Comparison of ENCODE assay signal across 2 cellular contexts in the genomic region with DNA sequence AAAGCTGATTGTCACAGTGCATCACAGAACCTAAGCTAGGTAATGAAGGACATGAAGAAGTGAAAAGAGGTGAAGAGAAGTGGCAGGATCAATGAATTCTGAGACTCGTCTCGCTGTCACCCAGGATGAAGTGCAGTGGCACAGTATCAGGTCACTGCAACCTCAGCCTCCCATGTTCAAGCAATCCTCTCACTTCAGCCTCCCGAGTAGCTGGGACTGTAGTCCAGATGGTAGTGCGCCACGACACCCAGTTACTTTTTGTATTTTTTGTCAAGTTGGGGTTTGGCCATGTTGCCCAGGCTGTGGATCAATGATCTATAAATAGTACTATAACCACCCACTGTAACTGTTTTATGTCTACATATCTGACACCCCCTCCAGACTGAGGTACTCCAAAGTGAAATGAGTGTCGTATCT.
TF ChIP-seq lines count a peak whose summit lies in the region.

No MANE protein-coding gene starts in this region.

TF ChIP-seq in HEK293, 187 proteins besides CTCF, POLR2A, EP300 and RAD21:
- TF ChIP-seq KLF8 (tag by site-specific recombination; IDR thresholded peaks at IDR 0.05) (peak; percentile 35; the same call in 1 of the 2 replicates), ZNF426 (tag by site-specific recombination; IDR thresholded peaks at IDR 0.05) (no peak)
TF ChIP-seq in HEK293: peak in this region for 1.

TF ChIP-seq in K562, 482 proteins besides CTCF, POLR2A, EP300 and RAD21:
- TF ChIP-seq NFIX (CRISPR knock-in tag; IDR thresholded peaks at IDR 0.05; ENCODE audit: low read depth): no peak
- peak; percentile 67 for TF ChIP-seq RBM22 (IDR thresholded peaks at IDR 0.05; ENCODE audit: low read depth, low read length, poor library complexity, severe bottlenecking)
- TF ChIP-seq THRAP3 (IDR thresholded peaks at IDR 0.05; ENCODE audit: borderline replicate concordance): 0 out of 2 replicates have a peak, but pooled peaks have one; percentile 4
- no peak for TF ChIP-seq ZNF75A (CRISPR knock-in tag; IDR thresholded peaks at IDR 0.05)
- TF ChIP-seq, protein P1, sequence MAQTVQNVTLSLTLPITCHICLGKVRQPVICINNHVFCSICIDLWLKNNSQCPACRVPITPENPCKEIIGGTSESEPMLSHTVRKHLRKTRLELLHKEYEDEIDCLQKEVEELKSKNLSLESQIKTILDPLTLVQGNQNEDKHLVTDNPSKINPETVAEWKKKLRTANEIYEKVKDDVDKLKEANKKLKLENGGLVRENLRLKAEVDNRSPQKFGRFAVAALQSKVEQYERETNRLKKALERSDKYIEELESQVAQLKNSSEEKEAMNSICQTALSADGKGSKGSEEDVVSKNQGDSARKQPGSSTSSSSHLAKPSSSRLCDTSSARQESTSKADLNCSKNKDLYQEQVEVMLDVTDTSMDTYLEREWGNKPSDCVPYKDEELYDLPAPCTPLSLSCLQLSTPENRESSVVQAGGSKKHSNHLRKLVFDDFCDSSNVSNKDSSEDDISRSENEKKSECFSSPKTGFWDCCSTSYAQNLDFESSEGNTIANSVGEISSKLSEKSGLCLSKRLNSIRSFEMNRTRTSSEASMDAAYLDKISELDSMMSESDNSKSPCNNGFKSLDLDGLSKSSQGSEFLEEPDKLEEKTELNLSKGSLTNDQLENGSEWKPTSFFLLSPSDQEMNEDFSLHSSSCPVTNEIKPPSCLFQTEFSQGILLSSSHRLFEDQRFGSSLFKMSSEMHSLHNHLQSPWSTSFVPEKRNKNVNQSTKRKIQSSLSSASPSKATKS (CRISPR knock-in tag; IDR thresholded peaks at IDR 0.05): no peak
- no peak for TF ChIP-seq MEF2A (IDR thresholded peaks at IDR 0.05; ENCODE audit: control insufficient read depth, low read depth, low read length)
- 0 out of 2 replicates have a peak, but pooled peaks have one; percentile 8 for TF ChIP-seq FOXO4 (CRISPR knock-in tag; IDR thresholded peaks at IDR 0.05)
- TF ChIP-seq NFYB (IDR thresholded peaks at IDR 0.05; ENCODE audit: extremely low read depth, insufficient read length): no peak
- TF ChIP-seq LEF1 (IDR thresholded peaks at IDR 0.05): no peak
- no peak for TF ChIP-seq FOSL1 (tag; conservative IDR thresholded peaks at IDR 0.05)
- TF ChIP-seq ZNF561 (CRISPR knock-in tag; conservative IDR thresholded peaks at IDR 0.05): no peak
- 0 out of 2 replicates have a peak, but pooled peaks have one; percentile 45 for TF ChIP-seq ELF2 (CRISPR knock-in tag; IDR thresholded peaks at IDR 0.05)
- TF ChIP-seq DEAF1 (CRISPR knock-in tag; IDR thresholded peaks at IDR 0.05): 0 out of 2 replicates have a peak, but pooled peaks have one; percentile 19
- peak; percentile 13; the same call in 1 of the 2 replicates for TF ChIP-seq POLR2AphosphoS5 (IDR thresholded peaks at IDR 0.05; ENCODE audit: control insufficient read depth, insufficient read depth, low read depth, low read length)
- TF ChIP-seq CREBBP (IDR thresholded peaks at IDR 0.05; ENCODE audit: low read depth, low read length): no peak
- peak; percentile 66 for TF ChIP-seq POLR2G (IDR thresholded peaks at IDR 0.05; ENCODE audit: low read depth, low read length)
- TF ChIP-seq SUPT5H (IDR thresholded peaks at IDR 0.05): peak; percentile 62
- TF ChIP-seq CEBPZ (IDR thresholded peaks at IDR 0.05; ENCODE audit: borderline replicate concordance, low read depth, low read length): no peak
- TF ChIP-seq GABPB1 (CRISPR knock-in tag; IDR thresholded peaks at IDR 0.05): peak; percentile 42; the same call in 1 of the 2 replicates
- TF ChIP-seq ZNF717 (CRISPR knock-in tag; IDR thresholded peaks at IDR 0.05): 0 out of 2 replicates have a peak, but pooled peaks have one; percentile 23
- TF ChIP-seq ERF (CRISPR knock-in tag; IDR thresholded peaks at IDR 0.05): 0 out of 2 replicates have a peak, but pooled peaks have one; percentile 18
- TF ChIP-seq, protein P2, sequence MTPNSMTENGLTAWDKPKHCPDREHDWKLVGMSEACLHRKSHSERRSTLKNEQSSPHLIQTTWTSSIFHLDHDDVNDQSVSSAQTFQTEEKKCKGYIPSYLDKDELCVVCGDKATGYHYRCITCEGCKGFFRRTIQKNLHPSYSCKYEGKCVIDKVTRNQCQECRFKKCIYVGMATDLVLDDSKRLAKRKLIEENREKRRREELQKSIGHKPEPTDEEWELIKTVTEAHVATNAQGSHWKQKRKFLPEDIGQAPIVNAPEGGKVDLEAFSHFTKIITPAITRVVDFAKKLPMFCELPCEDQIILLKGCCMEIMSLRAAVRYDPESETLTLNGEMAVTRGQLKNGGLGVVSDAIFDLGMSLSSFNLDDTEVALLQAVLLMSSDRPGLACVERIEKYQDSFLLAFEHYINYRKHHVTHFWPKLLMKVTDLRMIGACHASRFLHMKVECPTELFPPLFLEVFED (CRISPR knock-in tag; conservative IDR thresholded peaks at IDR 0.05): 0 out of 2 replicates have a peak, but pooled peaks have one; percentile 9
- TF ChIP-seq TEAD1 (CRISPR knock-in tag; IDR thresholded peaks at IDR 0.05): 0 out of 4 replicates have a peak, but pooled peaks of 1 of the 2 experiments have one; percentile 26
- peak; percentile 16 for TF ChIP-seq E2F8 (IDR thresholded peaks at IDR 0.05; ENCODE audit: low read depth, partially characterized antibody)
- TF ChIP-seq, protein P3, sequence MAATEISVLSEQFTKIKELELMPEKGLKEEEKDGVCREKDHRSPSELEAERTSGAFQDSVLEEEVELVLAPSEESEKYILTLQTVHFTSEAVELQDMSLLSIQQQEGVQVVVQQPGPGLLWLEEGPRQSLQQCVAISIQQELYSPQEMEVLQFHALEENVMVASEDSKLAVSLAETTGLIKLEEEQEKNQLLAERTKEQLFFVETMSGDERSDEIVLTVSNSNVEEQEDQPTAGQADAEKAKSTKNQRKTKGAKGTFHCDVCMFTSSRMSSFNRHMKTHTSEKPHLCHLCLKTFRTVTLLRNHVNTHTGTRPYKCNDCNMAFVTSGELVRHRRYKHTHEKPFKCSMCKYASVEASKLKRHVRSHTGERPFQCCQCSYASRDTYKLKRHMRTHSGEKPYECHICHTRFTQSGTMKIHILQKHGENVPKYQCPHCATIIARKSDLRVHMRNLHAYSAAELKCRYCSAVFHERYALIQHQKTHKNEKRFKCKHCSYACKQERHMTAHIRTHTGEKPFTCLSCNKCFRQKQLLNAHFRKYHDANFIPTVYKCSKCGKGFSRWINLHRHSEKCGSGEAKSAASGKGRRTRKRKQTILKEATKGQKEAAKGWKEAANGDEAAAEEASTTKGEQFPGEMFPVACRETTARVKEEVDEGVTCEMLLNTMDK (IDR thresholded peaks at IDR 0.05; ENCODE audit: borderline replicate concordance, insufficient read depth, low read depth, low read length, poor library complexity, severe bottlenecking): no peak
- TF ChIP-seq HBP1 (CRISPR knock-in tag; IDR thresholded peaks at IDR 0.05): peak; percentile 50; the same call in 1 of the 2 replicates
- TF ChIP-seq POLR2AphosphoS2 (IDR thresholded peaks at IDR 0.05; ENCODE audit: low read length): peak; percentile 90
- TF ChIP-seq RBM25 (IDR thresholded peaks at IDR 0.05; ENCODE audit: low read depth, low read length, severe bottlenecking): peak; percentile 6
- 0 out of 2 replicates have a peak, but pooled peaks have one; percentile 11 for TF ChIP-seq ZNF695 (CRISPR knock-in tag; IDR thresholded peaks at IDR 0.05)
- no peak for TF ChIP-seq MYC (IDR thresholded peaks at IDR 0.05; ENCODE audit: low read depth, low read length)
- 0 out of 2 replicates have a peak, but pooled peaks have one; percentile 27 for TF ChIP-seq MYC (CRISPR knock-in tag; IDR thresholded peaks at IDR 0.05; ENCODE audit: borderline replicate concordance, low read depth)
